Comparison of ENCODE assay signal across 31 cellular contexts in the genomic region with DNA sequence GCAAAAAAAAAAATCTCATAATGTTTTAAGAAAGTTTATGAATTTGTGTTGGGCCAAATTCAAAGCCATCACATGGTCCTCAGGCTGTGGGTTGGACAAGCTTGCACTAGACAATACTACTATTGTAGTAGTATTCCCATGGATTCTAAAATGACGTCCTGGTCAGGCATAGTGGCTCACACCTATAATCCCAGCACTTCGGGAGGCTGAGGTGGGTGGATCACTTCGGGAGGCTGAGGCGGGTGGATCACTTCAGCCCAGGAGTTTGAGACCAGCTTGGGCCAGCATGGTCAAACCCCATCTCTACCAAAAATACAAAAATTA.
"Had no signal": no experiment of that assay in that cellular context is flagged by ENCODE, and none has a peak within 500 bp of the region (broad histone marks: within the 10 kb centered on the region; RNA-seq: fewer than 3 reads in every experiment).

No MANE protein-coding gene starts in this region.

- H3K27me3 Mint-ChIP-seq: activated CD4-positive, alpha-beta T cell treated with anti-CD3 and anti-CD28 coated beads, Interleukin-2, amount 10 ng/mL, durations not matched to agents 24 days and 14 days; activated CD8-positive, alpha-beta T cell treated with anti-CD3 and anti-CD28 coated beads for 36 hours; activated naive CD4-positive, alpha-beta T cell treated with anti-CD3 and anti-CD28 coated beads, Interleukin-2, amount 10 ng/mL, durations not matched to agents 7 days and 5 days; activated naive CD8-positive, alpha-beta T cell; activated naive CD8-positive, alpha-beta T cell treated with anti-CD3 and anti-CD28 coated beads, Interleukin-2, amount 50 U/mL, for 24 hours; central memory CD8-positive, alpha-beta T cell had no signal

- H3K27ac Mint-ChIP-seq: activated CD4-positive, alpha-beta T cell treated with anti-CD3 and anti-CD28 coated beads, Interleukin-2, amount 10 ng/mL, durations not matched to agents 24 days and 14 days; activated CD8-positive, alpha-beta T cell treated with anti-CD3 and anti-CD28 coated beads for 36 hours; activated naive CD4-positive, alpha-beta T cell treated with anti-CD3 and anti-CD28 coated beads, Interleukin-2, amount 10 ng/mL, durations not matched to agents 7 days and 5 days; activated naive CD8-positive, alpha-beta T cell; activated naive CD8-positive, alpha-beta T cell treated with anti-CD3 and anti-CD28 coated beads, Interleukin-2, amount 50 U/mL, for 24 hours; activated T-helper 1 cell treated with anti-CD3 and anti-CD28 coated beads, Interleukin-12 subunit alpha, Interleukin-12 subunit beta, Interleukin-2, Interleukin-4 antibody, amounts not matched to agents 30 ng/mL and 10 ng/mL and 1 ng/mL, durations not matched to agents 14 hours and 24 hours and 36 hours had no signal

- H3K9me3 ChIP-seq: Peyer's patch had no signal

- H3K9me3 Mint-ChIP-seq: activated CD4-positive, alpha-beta T cell treated with anti-CD3 and anti-CD28 coated beads, Interleukin-2, amount 10 ng/mL, durations not matched to agents 24 days and 14 days; activated CD8-positive, alpha-beta T cell treated with anti-CD3 and anti-CD28 coated beads for 36 hours; activated naive CD4-positive, alpha-beta T cell treated with anti-CD3 and anti-CD28 coated beads, Interleukin-2, amount 10 ng/mL, durations not matched to agents 7 days and 5 days; activated naive CD8-positive, alpha-beta T cell treated with anti-CD3 and anti-CD28 coated beads, Interleukin-2, amount 50 U/mL, for 24 hours; activated T-helper 1 cell treated with anti-CD3 and anti-CD28 coated beads, Interleukin-12 subunit alpha, Interleukin-12 subunit beta, Interleukin-2, Interleukin-4 antibody, amounts not matched to agents 30 ng/mL and 10 ng/mL and 1 ng/mL, durations not matched to agents 14 hours and 24 hours and 36 hours; brain; central memory CD8-positive, alpha-beta T cell had no signal

- H3K4me3 Mint-ChIP-seq: activated CD4-positive, alpha-beta T cell treated with anti-CD3 and anti-CD28 coated beads, Interleukin-2, amount 10 ng/mL, durations not matched to agents 24 days and 14 days; activated CD8-positive, alpha-beta T cell treated with anti-CD3 and anti-CD28 coated beads for 36 hours; activated naive CD4-positive, alpha-beta T cell treated with anti-CD3 and anti-CD28 coated beads, Interleukin-2, amount 10 ng/mL, durations not matched to agents 7 days and 5 days; activated naive CD8-positive, alpha-beta T cell; activated naive CD8-positive, alpha-beta T cell treated with anti-CD3 and anti-CD28 coated beads, Interleukin-2, amount 50 U/mL, for 24 hours; activated T-helper 1 cell treated with anti-CD3 and anti-CD28 coated beads, Interleukin-12 subunit alpha, Interleukin-12 subunit beta, Interleukin-2, Interleukin-4 antibody, amounts not matched to agents 30 ng/mL and 10 ng/mL and 1 ng/mL, durations not matched to agents 14 hours and 24 hours and 36 hours; brain; central memory CD8-positive, alpha-beta T cell had no signal

- DNase-seq: activated CD4-positive, alpha-beta T cell treated with anti-CD3 and anti-CD28 coated beads, Interleukin-2, amount 10 ng/mL, durations not matched to agents 24 days and 14 days; activated CD4-positive, alpha-beta T cell treated with anti-CD3 and anti-CD28 coated beads, Interleukin-2, amount 50 U/mL, for 4 hours; activated CD8-positive, alpha-beta T cell treated with anti-CD3 and anti-CD28 coated beads for 36 hours; activated naive CD4-positive, alpha-beta T cell treated with anti-CD3 and anti-CD28 coated beads, Interleukin-2, amount 10 ng/mL, durations not matched to agents 7 days and 5 days; activated naive CD8-positive, alpha-beta T cell treated with anti-CD3 and anti-CD28 coated beads, Interleukin-2, amount 50 U/mL, for 24 hours; activated T-cell treated with anti-CD3 and anti-CD28 coated beads, Interleukin-2, amount 50 U/mL, for 1 hour; anterior cingulate cortex; MM.1S; MV-4-11; NCI-H1092; NCI-H1436 treated with DMSO at 0.1 percent for 48 hours; NCI-H1694 treated with DMSO at 0.1 percent for 48 hours; NCI-H2029; NCI-H2171; NCI-H510A; NCI-H526; NCI-H748 treated with DMSO at 0.1 percent for 48 hours; NK-92 treated with Interleukin-12 subunit alpha and Interleukin-12 subunit beta, amount 100 ng/mL, for 24 hours; PC-3; Peyer's patch; RPMI8226; SIG-M5; SW 1271; T-helper 1 cell; T-helper 2 cell; T-helper 9 cell had no signal

- ATAC-seq: activated CD8-positive, alpha-beta T cell treated with anti-CD3 and anti-CD28 coated beads for 36 hours; activated naive CD8-positive, alpha-beta T cell treated with anti-CD3 and anti-CD28 coated beads, Interleukin-2, amount 50 U/mL, for 24 hours; PC-3 had no signal

- H3K27ac ChIP-seq: KMS-11, Peyer's patch had no signal

- H3K4me3 ChIP-seq: Peyer's patch had no signal

- H3K27me3 ChIP-seq: Peyer's patch had no signal
